ENCODE assay signal across 14 cellular contexts in the genomic region with DNA sequence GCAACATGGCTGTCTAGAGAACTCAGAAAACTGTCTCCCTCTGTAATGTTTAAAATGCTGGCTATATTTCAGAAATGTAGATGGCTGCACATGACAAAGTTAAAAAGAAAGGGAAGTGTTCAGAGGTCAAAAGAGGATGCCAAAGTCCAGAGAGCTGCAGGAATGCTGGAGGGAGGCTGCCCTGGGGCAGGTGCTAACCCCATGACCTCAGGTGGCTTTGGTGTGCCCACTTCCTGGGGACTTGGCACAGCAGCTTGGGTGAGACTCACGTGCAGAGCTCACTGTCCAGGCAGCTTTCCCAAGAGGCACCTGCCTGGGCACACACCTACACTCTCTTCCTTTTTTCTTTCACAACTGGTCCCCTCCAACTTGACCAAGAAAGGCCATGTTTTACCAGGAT.
"Had no signal": no experiment of that assay in that cellular context is flagged by ENCODE, and none has a peak within 500 bp of the region (broad histone marks: within the 10 kb centered on the region; RNA-seq: fewer than 3 reads in every experiment).

No MANE protein-coding gene starts in this region.

- H3K27me3 ChIP-seq: left lung, tibial nerve had no signal

- H3K4me3 ChIP-seq: left lung, tibial nerve had no signal

- H3K36me3 ChIP-seq: left lung, tibial nerve had no signal

- FAIRE-seq: islet of Langerhans, TTC549 had no signal

- H3K9me3 ChIP-seq: left lung, tibial nerve had no signal

- DNase-seq: activated CD4-positive, alpha-beta T cell treated with anti-CD3 and anti-CD28 coated beads, Interleukin-2, amount 50 U/mL, for 1 hour; activated CD8-positive, alpha-beta memory T cell treated with anti-CD3 and anti-CD28 coated beads for 24 hours; activated naive CD8-positive, alpha-beta T cell treated with anti-CD3 and anti-CD28 coated beads for 36 hours; amygdala; cerebellar nuclear complex; endodermal cell; left lung; nephron progenitor cell; occipital lobe; stimulated activated CD4-positive, alpha-beta T cell treated with anti-CD3 and anti-CD28 coated beads, Interleukin-2, amount 100 ng/mL, for 48 hours; stimulated activated naive CD4-positive, alpha-beta T cell had no signal
